In the genomic region with DNA sequence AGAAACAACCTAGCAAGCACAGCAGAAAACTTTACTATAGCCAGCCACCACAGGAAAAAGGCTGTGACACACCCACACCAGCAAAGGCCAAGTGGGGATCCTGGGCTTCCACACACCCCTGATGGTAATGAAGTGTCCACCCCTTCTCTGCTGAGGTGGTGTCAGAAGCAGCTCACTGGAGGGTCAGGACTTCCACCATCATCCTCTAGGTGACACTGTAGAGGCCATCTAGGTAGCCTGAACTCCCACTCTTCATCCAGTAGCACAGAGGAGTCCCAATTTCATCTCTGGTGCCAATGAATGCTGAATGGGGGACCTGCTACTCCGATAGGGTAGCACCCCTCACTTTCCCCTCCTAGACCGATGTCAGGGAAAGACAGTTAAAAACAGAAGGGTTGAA, we compare ENCODE assay signal across 9 cellular contexts.
DNase-seq lines count a peak whose midpoint lies in the region; ATAC-seq and TF ChIP-seq lines count a peak whose summit lies in the region.
"Had no signal": no experiment of that assay in that cellular context is flagged by ENCODE, and none has a peak within 500 bp of the region (broad histone marks: within the 10 kb centered on the region; RNA-seq: fewer than 3 reads in every experiment).

No MANE protein-coding gene starts in this region.

- peak overlapping the region; percentile 72 for H3K4me2 ChIP-seq in OCI-LY3 (ENCODE audit: low read length)
- no peak overlapping the region for H3K4me2 ChIP-seq in hepatocyte

- H3K27me3 ChIP-seq in OCI-LY3 (ENCODE audit: low read depth, low read length): no peaks in the 10 kb centered on the region
- H3K27me3 ChIP-seq in hepatocyte: no peaks in the 10 kb centered on the region

- no peaks in the 10 kb centered on the region for H3K9me2 ChIP-seq in hepatocyte (replicated peaks; ENCODE audit: insufficient read depth)

- peak; percentile 100 for ATAC-seq in GM18868 (IDR thresholded peaks at IDR 0.05; ENCODE audit: unreplicated experiment)
- ATAC-seq in HG03060 (IDR thresholded peaks at IDR 0.05; ENCODE audit: low read depth, unreplicated experiment): peak; percentile 89

- H3K4me3 ChIP-seq in OCI-LY3 (ENCODE audit: low read length) (peak overlapping the region; percentile 70), hepatocyte (no peak overlapping the region)

- no peak overlapping the region for H3K4me3 Mint-ChIP-seq in activated T-cell treated with anti-CD3 and anti-CD28 coated beads, Interleukin-2, amount 50 U/mL, for 24 hours
- H3K4me3 Mint-ChIP-seq in activated T-helper 2 cell treated with anti-CD3 and anti-CD28 coated beads, Interferon-gamma antibody, Interleukin-2, Interleukin-4, amounts not matched to agents 10 μg/mL and 5 μg/mL and 100 μg/mL, durations not matched to agents 14 hours and 24 hours and 36 hours (ENCODE audit: low read depth): no peak overlapping the region
- H3K4me3 Mint-ChIP-seq: dendritic cell treated with granulocyte-macrophage colony-stimulating factor and Interleukin-4, amounts not matched to agents 40 ng/mL and 50 ng/mL, for 4 days had no signal

- H3K36me3 Mint-ChIP-seq in activated T-cell treated with anti-CD3 and anti-CD28 coated beads, Interleukin-2, amount 50 U/mL, for 24 hours (ENCODE audit: low read depth): no peaks in the 10 kb centered on the region
- no peaks in the 10 kb centered on the region for H3K36me3 Mint-ChIP-seq in activated T-helper 2 cell treated with anti-CD3 and anti-CD28 coated beads, Interferon-gamma antibody, Interleukin-2, Interleukin-4, amounts not matched to agents 10 μg/mL and 5 μg/mL and 100 μg/mL, durations not matched to agents 14 hours and 24 hours and 36 hours (ENCODE audit: low read depth)

- no peaks in the 10 kb centered on the region for H3K27me3 Mint-ChIP-seq in activated T-cell treated with anti-CD3 and anti-CD28 coated beads, Interleukin-2, amount 50 U/mL, for 24 hours
- H3K27me3 Mint-ChIP-seq in activated T-helper 2 cell treated with anti-CD3 and anti-CD28 coated beads, Interferon-gamma antibody, Interleukin-2, Interleukin-4, amounts not matched to agents 10 μg/mL and 5 μg/mL and 100 μg/mL, durations not matched to agents 14 hours and 24 hours and 36 hours (ENCODE audit: low read depth): no peaks in the 10 kb centered on the region
- H3K27me3 Mint-ChIP-seq: dendritic cell treated with granulocyte-macrophage colony-stimulating factor and Interleukin-4, amounts not matched to agents 40 ng/mL and 50 ng/mL, for 4 days had no signal

- in situ Hi-C loops in ACHN (cut with HindIII; ENCODE audit: low pct_ligation_motif_present, low pct_unique_long_range_greater_than_20kb, low sequenced_read_pairs): no loop called here

- no peaks in the 10 kb centered on the region for H3K4me1 Mint-ChIP-seq in activated T-cell treated with anti-CD3 and anti-CD28 coated beads, Interleukin-2, amount 50 U/mL, for 24 hours (ENCODE audit: low read depth)
- H3K4me1 Mint-ChIP-seq in activated T-helper 2 cell treated with anti-CD3 and anti-CD28 coated beads, Interferon-gamma antibody, Interleukin-2, Interleukin-4, amounts not matched to agents 10 μg/mL and 5 μg/mL and 100 μg/mL, durations not matched to agents 14 hours and 24 hours and 36 hours (ENCODE audit: low read depth): no peaks in the 10 kb centered on the region

- no peak overlapping the region; the same call in 1 of the 2 replicates for H3K9ac ChIP-seq in OCI-LY3 (ENCODE audit: low read length)

- H2AFZ ChIP-seq in OCI-LY3 (ENCODE audit: low read depth, low read length) (peak overlapping the region; percentile 94), hepatocyte (no peak overlapping the region)

- DNase-seq in ACHN (peak; percentile 67), hepatocyte (ENCODE audit: low spot score) (peak; percentile 39)
- DNase-seq in activated T-cell treated with anti-CD3 and anti-CD28 coated beads, Interleukin-2, amount 50 U/mL, for 24 hours: no peak
- DNase-seq in effector CD8-positive, alpha-beta T cell (lab: John Stamatoyannopoulos, UW): no peak
- no peak for DNase-seq in activated T-helper 2 cell treated with anti-CD3 and anti-CD28 coated beads, Interferon-gamma antibody, Interleukin-2, Interleukin-4, amounts not matched to agents 10 μg/mL and 5 μg/mL and 100 μg/mL, durations not matched to agents 14 hours and 24 hours and 36 hours (ENCODE audit: low spot score)

- H3K9me3 ChIP-seq in OCI-LY3 (ENCODE audit: insufficient read depth, low read length): no peaks in the 10 kb centered on the region
- no peaks in the 10 kb centered on the region for H3K9me3 ChIP-seq in hepatocyte (ENCODE audit: low read depth)

- WGBS in hepatocyte (ENCODE audit: low lambda C conversion rate, missing lambda C conversion rate): 79% methylated on average over 2 of the region's 2 CpGs

- TF ChIP-seq CTCF in OCI-LY3 (IDR thresholded peaks at IDR 0.05; ENCODE audit: low read depth, low read length): peak; percentile 70
- peak; percentile 35 for TF ChIP-seq CTCF in hepatocyte (IDR thresholded peaks at IDR 0.05; ENCODE audit: poor library complexity)

- intact Hi-C loops in activated T-helper 2 cell treated with anti-CD3 and anti-CD28 coated beads, Interferon-gamma antibody, Interleukin-2, Interleukin-4, amounts not matched to agents 10 μg/mL and 5 μg/mL and 100 μg/mL, durations not matched to agents 14 hours and 24 hours and 36 hours (cut with micrococcal nuclease): no loop called here

- H4K20me1 ChIP-seq in OCI-LY3 (ENCODE audit: insufficient read depth, low read length) (no peaks in the 10 kb centered on the region), hepatocyte (ENCODE audit: insufficient read depth, poor library complexity, severe bottlenecking) (no peaks in the 10 kb centered on the region)

- H3K9me3 Mint-ChIP-seq in activated T-cell treated with anti-CD3 and anti-CD28 coated beads, Interleukin-2, amount 50 U/mL, for 24 hours: peaks cover 13% of the 10 kb centered on the region
- H3K9me3 Mint-ChIP-seq in activated T-helper 2 cell treated with anti-CD3 and anti-CD28 coated beads, Interferon-gamma antibody, Interleukin-2, Interleukin-4, amounts not matched to agents 10 μg/mL and 5 μg/mL and 100 μg/mL, durations not matched to agents 14 hours and 24 hours and 36 hours: peaks cover 13% of the 10 kb centered on the region
- H3K9me3 Mint-ChIP-seq: dendritic cell treated with granulocyte-macrophage colony-stimulating factor and Interleukin-4, amounts not matched to agents 40 ng/mL and 50 ng/mL, for 4 days had no signal

- H3K36me3 ChIP-seq in OCI-LY3 (replicated peaks; ENCODE audit: low read depth, low read length) (no peaks in the 10 kb centered on the region), hepatocyte (replicated peaks; ENCODE audit: insufficient read depth, low read depth) (no peaks in the 10 kb centered on the region)

- H3K27ac Mint-ChIP-seq in activated T-cell treated with anti-CD3 and anti-CD28 coated beads, Interleukin-2, amount 50 U/mL, for 24 hours: no peak overlapping the region
- H3K27ac Mint-ChIP-seq in activated T-helper 2 cell treated with anti-CD3 and anti-CD28 coated beads, Interferon-gamma antibody, Interleukin-2, Interleukin-4, amounts not matched to agents 10 μg/mL and 5 μg/mL and 100 μg/mL, durations not matched to agents 14 hours and 24 hours and 36 hours: no peak overlapping the region
- H3K27ac Mint-ChIP-seq: dendritic cell treated with granulocyte-macrophage colony-stimulating factor and Interleukin-4, amounts not matched to agents 40 ng/mL and 50 ng/mL, for 4 days had no signal

- H3K4me1 ChIP-seq in OCI-LY3 (ENCODE audit: low read length) (0 out of 2 replicates have a peak, but pooled peaks cover 4% of the 10 kb centered on the region), hepatocyte (ENCODE audit: insufficient read depth) (no peaks in the 10 kb centered on the region)

- H3K79me2 ChIP-seq in OCI-LY3 (ENCODE audit: low read length): no peaks in the 10 kb centered on the region
- H3K79me2 ChIP-seq in hepatocyte: no peaks in the 10 kb centered on the region

- H3K27ac ChIP-seq in OCI-LY3 (ENCODE audit: low read length) (no peak overlapping the region), hepatocyte (no peak overlapping the region)

Comparison
In these comparisons a context has a peak if more than half of its experiments do, and no peak if none do; other contexts are left out.
1. DNase-seq: peak in ACHN (single experiment) and hepatocyte (single experiment); none in activated T-cell treated with anti-CD3 and anti-CD28 coated beads, Interleukin-2, amount 50 U/mL, for 24 hours (single experiment), effector CD8-positive, alpha-beta T cell (single experiment) and activated T-helper 2 cell treated with anti-CD3 and anti-CD28 coated beads, Interferon-gamma antibody, Interleukin-2, Interleukin-4, amounts not matched to agents 10 μg/mL and 5 μg/mL and 100 μg/mL, durations not matched to agents 14 hours and 24 hours and 36 hours (single experiment).